In the genomic region with DNA sequence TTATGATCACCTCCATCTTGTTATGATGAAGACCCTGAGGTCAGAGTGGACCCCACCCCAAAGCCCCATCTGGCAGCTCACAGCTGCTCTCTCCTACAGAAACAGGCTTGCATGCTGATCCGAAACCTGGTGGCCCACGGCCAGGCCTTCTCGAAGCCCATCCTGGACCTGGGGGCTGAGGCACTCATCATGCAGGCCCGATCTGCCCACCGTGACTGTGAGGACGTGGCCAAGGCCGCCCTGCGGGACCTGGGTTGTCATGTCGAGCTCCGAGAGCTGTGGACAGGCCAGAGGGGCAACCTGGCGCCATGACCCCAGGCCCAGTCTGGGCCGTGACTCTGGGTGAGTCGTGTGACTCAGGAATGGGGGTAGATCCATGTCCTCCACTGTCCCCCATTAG, we compare ENCODE assay signal across 23 cellular contexts. TPM values are rescaled to one million over a fixed set of nuclear protein-coding genes. Genes with fewer than 3 reads are reported as not detected.
DNase-seq lines count a peak whose midpoint lies in the region; ATAC-seq, FAIRE-seq and TF ChIP-seq lines count a peak whose summit lies in the region.
"Had no signal": no experiment of that assay in that cellular context is flagged by ENCODE, and none has a peak within 500 bp of the region (broad histone marks: within the 10 kb centered on the region; RNA-seq: fewer than 3 reads in every experiment).

No MANE protein-coding gene starts in this region.

- no peak overlapping the region for H3K4me2 ChIP-seq in K562 (ENCODE audit: insufficient read depth, low read length)
- no peak overlapping the region for H3K4me2 ChIP-seq in osteoblast (ENCODE audit: insufficient read depth, low read length)
- H3K4me2 ChIP-seq: BLaER1 had no signal

- no peak for TF ChIP-seq CTCF in K562 (IDR thresholded peaks at IDR 0.05 in 2 of 3, conservative IDR thresholded peaks at IDR 0.05 in 1 of 3; ENCODE audit: insufficient read depth in 2 of 3, low read depth in 1 of 3, low read length in 3 of 3)
- TF ChIP-seq CTCF in osteoblast (IDR thresholded peaks at IDR 0.05; ENCODE audit: extremely low read depth, low read depth, low read length) = no peak

- H3K36me3 ChIP-seq in H7 (replicated peaks; ENCODE audit: control insufficient read depth, insufficient read depth, low read length) = peaks cover 23% of the 10 kb centered on the region
- H3K36me3 ChIP-seq in K562 (ENCODE audit: control insufficient read depth, insufficient read depth, low read length) = peaks cover 79% of the 10 kb centered on the region
- peaks cover 50% of the 10 kb centered on the region for H3K36me3 ChIP-seq in osteoblast (ENCODE audit: insufficient read depth, low read length)

- POLR2A ChIA-PET in K562 (lab: Yijun Ruan, JAX) = no interaction called here

- no peak for TF ChIP-seq POLR2A in K562 (conservative IDR thresholded peaks at IDR 0.05)

- CTCF ChIA-PET in K562 (lab: Yijun Ruan, JAX; ENCODE audit: low intra/inter-chr PET ratio) = no interaction called here

- no peak for FAIRE-seq in K562 (lab: Jason Lieb, UNC)
- FAIRE-seq: A204.1, G401.6, GM12891, GM19239 had no signal

- DNase-seq in H7 = peak; percentile 26
- no peak for DNase-seq in K562 (ENCODE audit: extremely low read depth in 1 of 4, low spot score in 3 of 4)
- DNase-seq in osteoblast (ENCODE audit: insufficient read length, low spot score, missing footprints) = peak; percentile 47
- DNase-seq in RPMI8226 = no peak
- no peak for DNase-seq in DMS79 (lab: John Stamatoyannopoulos, UW)
- DNase-seq: 8988T; ACHN; BE2C; C1 segment of cervical spinal cord; CD4-positive, alpha-beta memory T cell; CD4-positive, CD25-positive, alpha-beta regulatory T cell; CD8-positive, alpha-beta memory T cell; COR-L47; DMS 273 treated with DMSO at 0.1 percent for 48 hours; DMS153; DMS53; DMS79 treated with DMSO at 0.1 percent for 48 hours; GF-D8 had no signal

- TF ChIP-seq EP300 in K562 (IDR thresholded peaks at IDR 0.05; ENCODE audit: low read length) = no peak

- peaks cover 38 to 78% of the 10 kb centered on the region in 2 experiments for H3K4me1 ChIP-seq in K562 (replicated peaks in 1 of 2; ENCODE audit: control insufficient read depth in 2 of 2, insufficient read depth in 2 of 2, low read length in 2 of 2)
- H3K4me1 ChIP-seq in osteoblast (ENCODE audit: insufficient read depth, low read length) = peaks cover 2% of the 10 kb centered on the region
- H3K4me1 ChIP-seq: BE2C had no signal

- peak overlapping the region in 1 of 2 experiments; percentile 18; a peak in 2 of 4 replicates for H3K9ac ChIP-seq in K562 (ENCODE audit: insufficient read depth in 1 of 2, low read depth in 2 of 2, low read length in 2 of 2)
- H3K9ac ChIP-seq: BLaER1 had no signal

- H3K4me3 ChIP-seq in H7 (ENCODE audit: insufficient read depth, low read depth, low read length) (no peak overlapping the region), K562 (no peak overlapping the region), osteoblast (ENCODE audit: insufficient read depth, low read length) (no peak overlapping the region)
- H3K4me3 ChIP-seq: BLaER1 had no signal

- H2AFZ ChIP-seq in K562 (ENCODE audit: low read depth, low read length) (no peak overlapping the region), osteoblast (ENCODE audit: low read length) (no peak overlapping the region)

- H3K9me3 ChIP-seq in K562 (replicated peaks; ENCODE audit: control insufficient read depth, insufficient read depth, low read depth, low read length) (no peaks in the 10 kb centered on the region), osteoblast (ENCODE audit: low read depth, low read length) (no peaks in the 10 kb centered on the region)
- H3K9me3 ChIP-seq: BE2C, BLaER1 had no signal

- H4K20me1 ChIP-seq in K562 (replicated peaks; ENCODE audit: control insufficient read depth, insufficient read depth, low read length) = 0 out of 2 replicates have a peak, but pooled peaks cover 4% of the 10 kb centered on the region
- peaks cover 2% of the 10 kb centered on the region for H4K20me1 ChIP-seq in osteoblast (ENCODE audit: insufficient read depth, low read length)

- no peak for TF ChIP-seq RAD21 in K562 (CRISPR knock-in tag; conservative IDR thresholded peaks at IDR 0.05 in 1 of 2, IDR thresholded peaks at IDR 0.05 in 1 of 2)

- WGBS in K562 (ENCODE audit: insufficient coverage, low coverage, missing lambda C conversion rate) = 88% methylated on average over 13 of the region's 13 CpGs

- intact Hi-C loops in K562 (cut with micrococcal nuclease) = loop anchor here (10.0 kb wide), 1 partner anchor 267 kb away; a partner anchor contains a TSS

- in situ Hi-C loops in K562 (cut with MboI) = loop anchor here (5.0 kb wide), 1 partner anchor 80 kb away; a partner anchor contains a TSS

- ATAC-seq in K562 = no peak

- H3K27ac ChIP-seq in K562 (ENCODE audit: extremely low read depth, low read depth, low read length) = no peak overlapping the region; the same call in 2 of the 3 replicates
- no peak overlapping the region for H3K27ac ChIP-seq in osteoblast (ENCODE audit: low read depth, low read length)
- H3K27ac ChIP-seq: BLaER1 had no signal

- H3K79me2 ChIP-seq in K562 (ENCODE audit: control insufficient read depth, insufficient read depth, low read length) (peaks cover 31% of the 10 kb centered on the region), osteoblast (ENCODE audit: insufficient read depth, low read length) (no peaks in the 10 kb centered on the region)

- H3K27me3 ChIP-seq in H7 (ENCODE audit: control insufficient read depth, insufficient read depth, low read length) = no peaks in the 10 kb centered on the region
- no peaks in the 10 kb centered on the region; a peak in 1 of 5 replicates for H3K27me3 ChIP-seq in K562 (ENCODE audit: control insufficient read depth in 2 of 2, insufficient read depth in 2 of 2, low read length in 2 of 2)
- no peaks in the 10 kb centered on the region for H3K27me3 ChIP-seq in osteoblast (ENCODE audit: insufficient read depth, low read length)
- H3K27me3 ChIP-seq: BE2C, BLaER1 had no signal

- peaks cover 7% of the 10 kb centered on the region for H3K9me1 ChIP-seq in K562 (ENCODE audit: control insufficient read depth, insufficient read depth, low read length)

- BruUV-seq in K562 (replicated peaks; lab: Mats Ljungman, UMichigan) = no TSS peak

RNA-seq across cellular contexts. Expression of a gene that starts 6.5 kb away (rescaled TPM):
- 4.8 and 8.0 TPM in 2 replicates for total RNA-seq in H7 (2014; rRNA removed; shearing (Covaris generic))
- total RNA-seq in K562 (2011; cell fraction: chromatin; rRNA removed; ENCODE audit: low replicate concordance) = 32.0 and 85.4 TPM in 2 replicates
- total RNA-seq in K562 (2011; cell fraction: nucleolus; rRNA removed) = 50.1 and 57.7 TPM in 2 replicates
- 45.2 and 57.4 TPM in 2 replicates for total RNA-seq in K562 (2011; cell fraction: nucleoplasm; rRNA removed)
- total RNA-seq in K562 (2014; rRNA removed) (14.1 and 15.1 TPM in 2 replicates), K562 (2014; rRNA removed; fragmentation: Illumina TruSeq; extraction: Trizol) (7.9 and 10.5 TPM in 2 replicates), K562 (2015; rRNA removed; fragmentation: Illumina TruSeq; extraction: Trizol) (8.7 and 9.9 TPM in 2 replicates), K562 (2021) (30.2 and 32.2 TPM in 2 replicates), osteoblast (5.4 and 5.6 TPM in 2 replicates)
- polyA plus RNA-seq in K562 (2011; rRNA removed) (17.0 and 19.4 TPM in 2 replicates), K562 (2014; fragmentation: Illumina TruSeq; extraction: Trizol) (16.4 and 23.3 TPM in 2 replicates), K562 (2014; fragmentation: Nextera tagmentation; extraction: Ambion mirVana) (1 to 10 TPM in 1 of 2 experiments, under 1 TPM in 1; 0.59 to 2.0 TPM), K562 (2014; rRNA removed) (24.7 and 25.5 TPM in 2 replicates)
- 21.5 and 36.4 TPM in 2 replicates for polyA plus RNA-seq in K562 (2011; cell fraction: cytosol; rRNA removed)
- polyA plus RNA-seq in K562 (2011; cell fraction: nucleus; rRNA removed) = 66.0 and 91.7 TPM in 2 replicates
- polyA plus RNA-seq in K562 (2012) = 17.8 and 23.7 TPM in 2 replicates
- 6.5 and 10.2 TPM in 2 replicates for polyA minus RNA-seq in K562 (2011; rRNA and poly(A)+ RNA removed)
- 11.4 and 14.1 TPM in 2 replicates for polyA minus RNA-seq in K562 (2011; cell fraction: cytosol; rRNA and poly(A)+ RNA removed)
- polyA minus RNA-seq in K562 (2011; cell fraction: nucleus; rRNA and poly(A)+ RNA removed) = 13.1 and 13.3 TPM in 2 replicates

RNA-seq across cellular contexts. Expression of a gene that starts 23.9 kb away (rescaled TPM):
- 69.4 and 100.0 TPM in 2 replicates for total RNA-seq in H7 (2014; rRNA removed; shearing (Covaris generic))
- 30.4 and 88.7 TPM in 2 replicates for total RNA-seq in K562 (2011; cell fraction: chromatin; rRNA removed; ENCODE audit: low replicate concordance)
- total RNA-seq in K562 (2011; cell fraction: nucleolus; rRNA removed) = 63.9 and 75.1 TPM in 2 replicates
- total RNA-seq in K562 (2011; cell fraction: nucleoplasm; rRNA removed) = 40.5 and 41.2 TPM in 2 replicates
- total RNA-seq in K562 (2014; rRNA removed) = 93.4 and 116 TPM in 2 replicates
- total RNA-seq in K562 (2014; rRNA removed; fragmentation: Illumina TruSeq; extraction: Trizol) = 25.9 and 40.9 TPM in 2 replicates
- total RNA-seq in K562 (2015; rRNA removed; fragmentation: Illumina TruSeq; extraction: Trizol) = 62.3 and 63.9 TPM in 2 replicates
- total RNA-seq in K562 (2021) = 69.2 and 73.4 TPM in 2 replicates
- 38.1 and 47.1 TPM in 2 replicates for polyA plus RNA-seq in K562 (2011; rRNA removed)
- 48.2 and 88.3 TPM in 2 replicates for polyA plus RNA-seq in K562 (2011; cell fraction: cytosol; rRNA removed)
- 48.6 and 65.2 TPM in 2 replicates for polyA plus RNA-seq in K562 (2011; cell fraction: nucleus; rRNA removed)
- polyA plus RNA-seq in K562 (2012) = 53.4 and 54.5 TPM in 2 replicates
- polyA plus RNA-seq in K562 (2014; fragmentation: Illumina TruSeq; extraction: Trizol) = 63.6 and 75.5 TPM in 2 replicates
- 1 to 10 TPM; 2.1 to 5.4 TPM for polyA plus RNA-seq in K562 (2014; fragmentation: Nextera tagmentation; extraction: Ambion mirVana)
- 65.4 and 76.3 TPM in 2 replicates for polyA plus RNA-seq in K562 (2014; rRNA removed)
- 23.4 and 39.5 TPM in 2 replicates for polyA minus RNA-seq in K562 (2011; rRNA and poly(A)+ RNA removed)
- polyA minus RNA-seq in K562 (2011; cell fraction: cytosol; rRNA and poly(A)+ RNA removed) = 50.9 and 61.3 TPM in 2 replicates
- 25.5 and 25.7 TPM in 2 replicates for polyA minus RNA-seq in K562 (2011; cell fraction: nucleus; rRNA and poly(A)+ RNA removed)
- 30.9 and 38.4 TPM in 2 replicates for total RNA-seq in osteoblast

RNA-seq across cellular contexts. Expression of a gene that starts 24.0 kb away (rescaled TPM):
- total RNA-seq in H7 (2014; rRNA removed; shearing (Covaris generic)) = 54.5 and 79.0 TPM in 2 replicates
- 383 and 414 TPM in 2 replicates for total RNA-seq in K562 (2011; cell fraction: chromatin; rRNA removed; ENCODE audit: low replicate concordance)
- 210 and 215 TPM in 2 replicates for total RNA-seq in K562 (2011; cell fraction: nucleolus; rRNA removed)
- 214 and 219 TPM in 2 replicates for total RNA-seq in K562 (2011; cell fraction: nucleoplasm; rRNA removed)
- total RNA-seq in K562 (2014; rRNA removed) (50.6 and 61.7 TPM in 2 replicates), K562 (2014; rRNA removed; fragmentation: Illumina TruSeq; extraction: Trizol) (63.1 and 70.8 TPM in 2 replicates), K562 (2015; rRNA removed; fragmentation: Illumina TruSeq; extraction: Trizol) (60.5 and 61.8 TPM in 2 replicates), K562 (2021) (96.4 and 97.5 TPM in 2 replicates), osteoblast (32.7 and 33.7 TPM in 2 replicates)
- polyA plus RNA-seq in K562 (2011; rRNA removed) (101 and 135 TPM in 2 replicates), K562 (2014; fragmentation: Illumina TruSeq; extraction: Trizol) (82.8 and 89.9 TPM in 2 replicates), K562 (2014; fragmentation: Nextera tagmentation; extraction: Ambion mirVana) (10 to 100 TPM; 13.1 to 22.6 TPM), K562 (2014; rRNA removed) (93.0 and 120 TPM in 2 replicates)
- 49.7 and 83.6 TPM in 2 replicates for polyA plus RNA-seq in K562 (2011; cell fraction: cytosol; rRNA removed)
- polyA plus RNA-seq in K562 (2011; cell fraction: nucleus; rRNA removed) = 318 and 368 TPM in 2 replicates
- polyA plus RNA-seq in K562 (2012) = 73.8 and 103 TPM in 2 replicates
- polyA minus RNA-seq in K562 (2011; rRNA and poly(A)+ RNA removed) = 58.5 and 77.2 TPM in 2 replicates
- polyA minus RNA-seq in K562 (2011; cell fraction: cytosol; rRNA and poly(A)+ RNA removed) = 32.1 and 32.5 TPM in 2 replicates
- polyA minus RNA-seq in K562 (2011; cell fraction: nucleus; rRNA and poly(A)+ RNA removed) = 80.9 and 135 TPM in 2 replicates

Comparison
In these comparisons a context has a peak if more than half of its experiments do, and no peak if none do; other contexts are left out.
1. DNase-seq: peak in H7 (single experiment) and osteoblast (single experiment); none in K562 (0 of 4), RPMI8226 (single experiment) and DMS79 (single experiment).